ENCODE assay signal across 23 cellular contexts in the genomic region with DNA sequence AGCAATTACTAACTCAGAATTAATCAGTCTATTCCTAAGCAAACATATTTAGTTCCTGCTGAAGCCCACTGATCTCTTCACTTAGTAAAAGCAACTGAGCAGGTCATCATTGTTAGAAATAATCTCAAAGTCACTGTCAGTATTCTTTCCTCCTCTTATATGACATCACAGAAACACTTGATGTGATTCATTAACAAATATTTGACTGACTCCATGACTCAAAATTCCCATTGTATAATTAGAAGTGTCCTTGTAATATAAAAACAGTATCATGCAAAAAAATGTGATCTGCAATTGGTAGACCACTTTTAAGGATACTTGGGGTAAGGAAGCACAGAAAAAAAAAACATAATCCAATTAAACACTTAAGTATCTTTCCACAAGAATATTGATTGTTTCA.
"Had no signal": no experiment of that assay in that cellular context is flagged by ENCODE, and none has a peak within 500 bp of the region (broad histone marks: within the 10 kb centered on the region; RNA-seq: fewer than 3 reads in every experiment).

No MANE protein-coding gene starts in this region.

- H3K27me3 ChIP-seq: body of pancreas, colonic mucosa, esophagus squamous epithelium, heart left ventricle, neural progenitor cell, ovary had no signal

- DNase-seq: activated CD4-positive, alpha-beta T cell treated with anti-CD3 and anti-CD28 coated beads for 4 hours; activated CD8-positive, alpha-beta memory T cell treated with anti-CD3 and anti-CD28 coated beads, Interleukin-2, amount 50 U/mL, for 4 hours; activated CD8-positive, alpha-beta T cell treated with anti-CD3 and anti-CD28 coated beads, Interleukin-2, amount 10 ng/mL, durations not matched to agents 7 days and 5 days; activated effector memory CD4-positive, alpha-beta T cell treated with anti-CD3 and anti-CD28 coated beads, Interleukin-2, amount 50 U/mL, for 16 hours; activated T-cell treated with anti-CD3 and anti-CD28 coated beads, Interleukin-2, amount 50 U/mL, for 48 hours; amniotic stem cell; body of pancreas; central memory CD4-positive, alpha-beta T cell; colonic mucosa; esophagus squamous epithelium; foreskin melanocyte; heart left ventricle; immature natural killer cell; left colon; lower lobe of right lung; naive B cell; ovary; T-helper 17 cell; WERI-Rb-1 had no signal

- H3K27ac Mint-ChIP-seq: activated CD8-positive, alpha-beta T cell treated with anti-CD3 and anti-CD28 coated beads, Interleukin-2, amount 10 ng/mL, durations not matched to agents 7 days and 5 days; activated naive CD4-positive, alpha-beta T cell treated with anti-CD3 and anti-CD28 coated beads, Interleukin-2, amount 50 U/mL, for 72 hours; immature natural killer cell; neural progenitor cell; stimulated activated memory B cell treated with anti-CD40 and anti-IgM and Interleukin-4, amounts not matched to agents 10 μg/mL and 1 μg/mL and 100 μg/mL, for 72 hours had no signal

- FAIRE-seq: endometrium had no signal

- H3K4me1 Mint-ChIP-seq: neural progenitor cell; stimulated activated memory B cell treated with anti-CD40 and anti-IgM and Interleukin-4, amounts not matched to agents 10 μg/mL and 1 μg/mL and 100 μg/mL, for 72 hours had no signal

- H3K9me3 ChIP-seq: body of pancreas, colonic mucosa, esophagus squamous epithelium, ovary had no signal

- H3K27ac ChIP-seq: body of pancreas, colonic mucosa, esophagus squamous epithelium, heart left ventricle, lower lobe of right lung, neural progenitor cell, ovary, WERI-Rb-1 had no signal

- H2AFZ ChIP-seq: neural progenitor cell had no signal

- H3K27me3 Mint-ChIP-seq: naive B cell; stimulated activated memory B cell treated with anti-CD40 and anti-IgM and Interleukin-4, amounts not matched to agents 10 μg/mL and 1 μg/mL and 100 μg/mL, for 72 hours; T-helper 17 cell had no signal

- H3K4me3 Mint-ChIP-seq: activated CD8-positive, alpha-beta T cell treated with anti-CD3 and anti-CD28 coated beads, Interleukin-2, amount 10 ng/mL, durations not matched to agents 7 days and 5 days; immature natural killer cell; naive B cell; neural progenitor cell; stimulated activated memory B cell treated with anti-CD40 and anti-IgM and Interleukin-4, amounts not matched to agents 10 μg/mL and 1 μg/mL and 100 μg/mL, for 72 hours; T-helper 17 cell had no signal

- H3K36me3 ChIP-seq: colonic mucosa, lower lobe of right lung, neural progenitor cell, ovary, WERI-Rb-1 had no signal

- H3K4me1 ChIP-seq: body of pancreas, colonic mucosa, esophagus squamous epithelium, heart left ventricle, lower lobe of right lung, neural progenitor cell had no signal

- H3K36me3 Mint-ChIP-seq: neural progenitor cell; stimulated activated memory B cell treated with anti-CD40 and anti-IgM and Interleukin-4, amounts not matched to agents 10 μg/mL and 1 μg/mL and 100 μg/mL, for 72 hours had no signal

- H3K9ac ChIP-seq: neural progenitor cell had no signal

- H3K4me2 ChIP-seq: neural progenitor cell had no signal

- ATAC-seq: activated CD8-positive, alpha-beta T cell treated with anti-CD3 and anti-CD28 coated beads, Interleukin-2, amount 10 ng/mL, durations not matched to agents 7 days and 5 days; body of pancreas; heart left ventricle; left colon; lower lobe of right lung; stimulated activated memory B cell treated with anti-CD40 and anti-IgM and Interleukin-4, amounts not matched to agents 10 μg/mL and 1 μg/mL and 100 μg/mL, for 72 hours; T-helper 17 cell had no signal

- H3K9me3 Mint-ChIP-seq: neural progenitor cell; stimulated activated memory B cell treated with anti-CD40 and anti-IgM and Interleukin-4, amounts not matched to agents 10 μg/mL and 1 μg/mL and 100 μg/mL, for 72 hours had no signal

- H3K4me3 ChIP-seq: body of pancreas, colonic mucosa, esophagus squamous epithelium, heart left ventricle, lower lobe of right lung, neural progenitor cell, ovary had no signal
